In the genomic region with DNA sequence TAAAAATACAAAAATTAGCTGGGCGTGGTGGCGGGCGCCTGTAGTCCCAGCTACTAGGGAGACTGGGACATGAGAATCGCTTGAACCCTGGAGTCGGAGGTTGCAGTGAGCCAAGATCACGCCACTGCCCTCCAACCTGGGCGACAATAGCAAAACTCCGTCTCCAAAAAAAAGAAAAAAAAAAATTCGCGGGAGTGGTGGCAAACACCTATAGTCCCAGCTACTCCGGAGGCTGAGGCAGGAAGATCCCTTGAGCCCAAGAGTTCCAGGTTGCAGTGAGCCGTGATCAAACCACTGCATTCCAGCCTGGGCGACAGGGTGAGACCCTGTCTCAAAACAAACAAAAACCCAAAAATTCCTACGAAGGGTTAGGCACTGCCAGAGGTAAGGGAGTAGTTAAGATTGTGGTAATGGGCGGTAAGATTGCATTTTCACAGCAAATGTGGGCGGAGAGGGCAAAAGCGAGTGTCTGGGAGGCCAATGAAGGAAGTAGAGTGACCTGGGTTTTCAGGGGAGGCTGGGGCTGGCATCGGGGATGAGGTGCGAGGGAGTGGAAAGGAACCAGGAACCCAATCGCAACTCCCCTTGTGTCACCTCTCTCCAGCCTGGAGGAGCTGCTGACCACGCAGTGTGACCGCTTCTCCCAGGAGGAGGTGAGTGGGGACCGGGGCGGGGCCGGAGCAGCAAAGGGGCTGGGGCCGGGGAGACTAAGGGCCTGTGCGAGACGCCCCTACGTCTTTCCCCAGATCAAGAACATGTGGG, we compare ENCODE assay signal across 8 cellular contexts. TPM values are rescaled to one million over a fixed set of nuclear protein-coding genes. Genes with fewer than 3 reads are reported as not detected.
A peak's percentile ranks its signal among the peaks of the same experiment; 100 is the strongest.
DNase-seq lines count a peak whose midpoint lies in the region; ATAC-seq, FAIRE-seq and TF ChIP-seq lines count a peak whose summit lies in the region.

No MANE protein-coding gene starts in this region.

- H3K27me3 Mint-ChIP-seq in activated B cell treated with CpG ODN at 0.5 μM for 24 hours, result no peaks in the 10 kb centered on the region

- no peaks in the 10 kb centered on the region for H3K27me3 ChIP-seq in stomach

- peak overlapping the region; percentile 92 for H3K4me3 Mint-ChIP-seq in activated B cell treated with CpG ODN at 0.5 μM for 24 hours

- intact Hi-C loops in activated B cell treated with CpG ODN at 0.5 μM for 24 hours (cut with micrococcal nuclease) (loop anchor here (1.0 to 10.0 kb wide), 2 partner anchors 42 to 782 kb away; no protein-coding TSS in a partner anchor), stomach (cut with DNase I; ENCODE audit: low total_unique reads) (no loop called here)

- H3K4me3 ChIP-seq in iPS-11a (ENCODE audit: low read depth, low read length), result peak overlapping the region; percentile 29
- H3K4me3 ChIP-seq in stomach, result peak overlapping the region; percentile 61 to 73 (median 66)

- peaks cover 51% of the 10 kb centered on the region for H3K4me1 Mint-ChIP-seq in activated B cell treated with CpG ODN at 0.5 μM for 24 hours

- TF ChIP-seq EP300 in stomach (IDR thresholded peaks at IDR 0.05), result no peak

- H3K36me3 Mint-ChIP-seq in activated B cell treated with CpG ODN at 0.5 μM for 24 hours (ENCODE audit: low read depth), result peaks cover 13% of the 10 kb centered on the region

- 30 to 36% (median 32%) methylated on average over 28 to 29 of the region's 29 CpGs for WGBS in stomach, 5 donors

- H3K27ac ChIP-seq in stomach, result peak overlapping the region; percentile 98 to 100 (median 99)

- ATAC-seq in activated B cell treated with CpG ODN at 0.5 μM for 24 hours (ENCODE audit: low read depth) (no peak), HG02798 (IDR thresholded peaks at IDR 0.05; ENCODE audit: poor library complexity, unreplicated experiment) (no peak), GM18867 (IDR thresholded peaks at IDR 0.05; ENCODE audit: unreplicated experiment) (no peak)

- no peak for TF ChIP-seq CTCF in activated B cell treated with CpG ODN at 0.5 μM for 24 hours (IDR thresholded peaks at IDR 0.05)
- TF ChIP-seq CTCF in stomach (IDR thresholded peaks at IDR 0.05), result no peak

- no peaks in the 10 kb centered on the region for H3K36me3 ChIP-seq in stomach

- CTCF ChIA-PET in activated B cell treated with CpG ODN at 0.5 μM for 24 hours (lab: Charles Lee), result interaction anchor here (1.9 kb wide), 1 partner anchor 32 kb away, joined by 6 read pairs; no protein-coding TSS in a partner anchor

- TF ChIP-seq POLR2A in stomach (IDR thresholded peaks at IDR 0.05), result no peak

- H3K4me1 ChIP-seq in stomach, result peaks cover 19 to 37% (median 30%) of the 10 kb centered on the region in 4 donors

- POLR2A ChIA-PET in activated B cell treated with CpG ODN at 0.5 μM for 24 hours (lab: Charles Lee), result interaction anchor here (0.6 to 4.4 kb wide), 18 partner anchors 8 to 311 kb away, joined by 3 to 33 read pairs (median 6); a partner anchor contains a TSS

- FAIRE-seq in HTR-8/SVneo (lab: Jason Lieb, UNC), result no peak

- no peaks in the 10 kb centered on the region for H3K9me3 ChIP-seq in stomach

- no peaks in the 10 kb centered on the region for H3K9me3 Mint-ChIP-seq in activated B cell treated with CpG ODN at 0.5 μM for 24 hours

- DNase-seq in activated CD8-positive, alpha-beta memory T cell treated with anti-CD3 and anti-CD28 coated beads for 24 hours, result peak; percentile 91
- DNase-seq in activated CD8-positive, alpha-beta memory T cell treated with anti-CD3 and anti-CD28 coated beads, Interleukin-2, amount 50 U/mL, for 48 hours, result no peak
- DNase-seq in activated B cell treated with CpG ODN at 0.5 μM for 24 hours (no peak), stomach (no peak), HTR-8/SVneo (ENCODE audit: insufficient read length, low spot score) (no peak)

- H3K27ac Mint-ChIP-seq in activated B cell treated with CpG ODN at 0.5 μM for 24 hours, result peak overlapping the region; percentile 100

RNA-seq across cellular contexts. Expression of a gene that starts 2.6 kb away (rescaled TPM):
- total RNA-seq in activated B cell treated with CpG ODN at 0.5 μM for 24 hours (not detected in 2 replicates), stomach (not detected)
- 1 to 10 TPM in 2 of 3 donors, not detected in 1; 1.6 to 4.7 TPM for polyA plus RNA-seq in stomach

RNA-seq across cellular contexts. Expression of a gene that starts 5.1 kb away (rescaled TPM):
- total RNA-seq in activated B cell treated with CpG ODN at 0.5 μM for 24 hours, result 192 and 199 TPM in 2 replicates
- total RNA-seq in stomach, result 1 to 10 TPM in 3 of 5 donors, under 1 TPM in 1, not detected in 1; 0.72 to 6.2 (median 3.9) TPM
- polyA plus RNA-seq in stomach, result 10 to 100 TPM in 1 of 3 donors, 1 to 10 TPM in 2; 5.2 to 10.5 (median 7.0) TPM

RNA-seq across cellular contexts. Expression of a gene that starts 6.9 kb away (rescaled TPM):
- 46.3 and 50.2 TPM in 2 replicates for total RNA-seq in activated B cell treated with CpG ODN at 0.5 μM for 24 hours
- 10 to 100 TPM; 25.1 to 89.2 (median 33.2) TPM for total RNA-seq in stomach
- 10 to 100 TPM; 20.5 to 25.0 (median 22.0) TPM for polyA plus RNA-seq in stomach

RNA-seq across cellular contexts. Expression of a gene that starts 18.0 kb away (rescaled TPM):
- total RNA-seq in activated B cell treated with CpG ODN at 0.5 μM for 24 hours (11.7 and 13.0 TPM in 2 replicates), stomach (10 to 100 TPM in 1 of 5 donors, 1 to 10 TPM in 4; 4.0 to 33.6 (median 5.4) TPM)
- 1 to 10 TPM; 3.9 to 5.5 (median 4.6) TPM for polyA plus RNA-seq in stomach

RNA-seq across cellular contexts. Expression of a gene that starts 22.1 kb away (rescaled TPM):
- total RNA-seq in activated B cell treated with CpG ODN at 0.5 μM for 24 hours, result 87.8 and 88.0 TPM in 2 replicates
- total RNA-seq in stomach, result 10 to 100 TPM in 4 of 5 donors, 1 to 10 TPM in 1; 8.8 to 30.8 (median 18.3) TPM
- 10 to 100 TPM; 37.1 to 45.2 (median 41.4) TPM for polyA plus RNA-seq in stomach

Comparison
In these comparisons a context has a peak if more than half of its experiments do, and no peak if none do; other contexts are left out.
1. RNA of a gene that starts 5.1 kb away (total RNA-seq): 192 to 199 TPM in activated B cell treated with CpG ODN at 0.5 μM for 24 hours; 0.72 to 6.2 TPM in stomach; every median in the first group is over 10 times any median in the second.